8 cellular contexts compared by ENCODE assay signal in genomic region chr12:7983460-7983859, GRCh38. TPM values are rescaled to one million over a fixed set of nuclear protein-coding genes. Genes with fewer than 3 reads are reported as not detected.
A peak's percentile ranks its signal among the peaks of the same experiment; 100 is the strongest.
DNase-seq lines count a peak whose midpoint lies in the region; TF ChIP-seq lines count a peak whose summit lies in the region.
"Not testable (repeated sequence)": the region's sequence is repeated elsewhere in the genome, so short reads cannot be mapped to it uniquely, and the experiment has no call there.
"Had no signal": no experiment of that assay in that cellular context is flagged by ENCODE, and none has a peak within 500 bp of the region (broad histone marks: within the 10 kb centered on the region; RNA-seq: fewer than 3 reads in every experiment).

No MANE protein-coding gene starts in this region.

- not testable (repeated sequence) for H3K4me1 ChIP-seq in H9 (ENCODE audit: insufficient read depth, low read length)
- peaks cover 10% of the 10 kb centered on the region for H3K4me1 ChIP-seq in cardiac muscle cell (ENCODE audit: low read depth)
- peaks cover 62 to 63% of the 10 kb centered on the region in 2 experiments for H3K4me1 ChIP-seq in neutrophil (ENCODE audit: control insufficient read depth in 1 of 2, insufficient read depth in 1 of 2, low read depth in 1 of 2, low read length in 1 of 2)

- not testable (repeated sequence) for H3K27me3 ChIP-seq in H9 (ENCODE audit: insufficient read depth, low read length); cardiac muscle cell; neutrophil

- not testable (repeated sequence) for H3K9me3 ChIP-seq in H9 (ENCODE audit: control insufficient read depth, low read depth, low read length); cardiac muscle cell (ENCODE audit: low read depth); neutrophil

- H3K36me3 ChIP-seq in cardiac muscle cell, neutrophil: not testable (repeated sequence)

- H4K91ac ChIP-seq in H9 (ENCODE audit: insufficient read length, low read depth, low read length), result not testable (repeated sequence)

- not testable (repeated sequence) for H2BK12ac ChIP-seq in H9 (ENCODE audit: insufficient read length, low read depth, low read length)

- H2BK15ac ChIP-seq in H9 (ENCODE audit: low read depth, low read length), result not testable (repeated sequence)

- not testable (repeated sequence) for H3K23ac ChIP-seq in H9 (ENCODE audit: insufficient read length, low read depth, low read length)

- H3K9ac ChIP-seq in H9 (ENCODE audit: extremely low read depth, insufficient read length, low read length), result not testable (repeated sequence)

- not testable (repeated sequence) for H3K14ac ChIP-seq in H9 (ENCODE audit: insufficient read depth, low read length)

- H3K4ac ChIP-seq in H9 (ENCODE audit: low read depth, low read length), result not testable (repeated sequence)

- H4K20me1 ChIP-seq in H9 (ENCODE audit: control insufficient read depth, insufficient read depth, insufficient read length), result not testable (repeated sequence)

- H3K4me2 ChIP-seq in H9 (ENCODE audit: insufficient read depth, insufficient read length, low read length), result not testable (repeated sequence)

- H2AK5ac ChIP-seq in H9 (ENCODE audit: insufficient read length, low read length), result not testable (repeated sequence)

- H3K9me3 Mint-ChIP-seq in H9; dendritic cell treated with granulocyte-macrophage colony-stimulating factor and Interleukin-4, amounts not matched to agents 40 ng/mL and 50 ng/mL, for 4 days; mesothelial cell of epicardium; type B pancreatic cell: not testable (repeated sequence)

- WGBS in H9 (ENCODE audit: extremely low coverage, insufficient read length, low lambda C conversion rate), result no CpG with 5 or more reads among the region's 1 CpG

- not testable (repeated sequence) for H4K5ac ChIP-seq in H9 (ENCODE audit: insufficient read length, low read depth, low read length)

- not testable (repeated sequence) for H3K79me2 ChIP-seq in H9 (ENCODE audit: insufficient read depth, low read length)

- H3K27ac Mint-ChIP-seq in H9 (peak overlapping the region in 2 of 3 experiments; percentile 3 to 23; a peak in 3 of 7 replicates), mesothelial cell of epicardium (peak overlapping the region; percentile 36), type B pancreatic cell (peak overlapping the region; percentile 64)
- H3K27ac Mint-ChIP-seq in dendritic cell treated with granulocyte-macrophage colony-stimulating factor and Interleukin-4, amounts not matched to agents 40 ng/mL and 50 ng/mL, for 4 days, result peak overlapping the region; percentile 28

- intact Hi-C loops in dendritic cell treated with granulocyte-macrophage colony-stimulating factor and Interleukin-4, amounts not matched to agents 40 ng/mL and 50 ng/mL, for 4 days (cut with micrococcal nuclease), result not testable (repeated sequence)

- H3K27me3 Mint-ChIP-seq in H9 (ENCODE audit: low read depth); dendritic cell treated with granulocyte-macrophage colony-stimulating factor and Interleukin-4, amounts not matched to agents 40 ng/mL and 50 ng/mL, for 4 days; mesothelial cell of epicardium (ENCODE audit: low read depth); type B pancreatic cell: not testable (repeated sequence)

- not testable (repeated sequence) for H3K18ac ChIP-seq in H9 (ENCODE audit: insufficient read length, low read depth, low read length)

- H3K4me3 Mint-ChIP-seq in H9; dendritic cell treated with granulocyte-macrophage colony-stimulating factor and Interleukin-4, amounts not matched to agents 40 ng/mL and 50 ng/mL, for 4 days; mesothelial cell of epicardium; type B pancreatic cell: not testable (repeated sequence)

- H3T11ph ChIP-seq in H9 (ENCODE audit: low read length), result not testable (repeated sequence)

- H3K27ac ChIP-seq in H9 (ENCODE audit: insufficient read length, low read depth, low read length), result not testable (repeated sequence)
- H3K27ac ChIP-seq in cardiac muscle cell (peak overlapping the region; percentile 48), neutrophil (peak overlapping the region; percentile 18)

- not testable (repeated sequence) for H2AFZ ChIP-seq in H9 (ENCODE audit: low read length)

- not testable (repeated sequence) for H3K23me2 ChIP-seq in H9 (ENCODE audit: insufficient read length, low read depth, low read length, poor library complexity, severe bottlenecking)

- H3K79me1 ChIP-seq in H9 (ENCODE audit: insufficient read depth, low read depth, low read length, poor library complexity, severe bottlenecking), result not testable (repeated sequence)

- not testable (repeated sequence) for H2BK20ac ChIP-seq in H9 (ENCODE audit: low read depth, low read length, poor library complexity, severe bottlenecking)

- not testable (repeated sequence) for H4K8ac ChIP-seq in H9 (replicated peaks; ENCODE audit: insufficient read length, low read depth, low read length)

- H2BK120ac ChIP-seq in H9 (ENCODE audit: low read depth, low read length, poor library complexity, severe bottlenecking), result not testable (repeated sequence)

- H2BK5ac ChIP-seq in H9 (ENCODE audit: insufficient read length, low read length), result not testable (repeated sequence)

- H3K56ac ChIP-seq in H9 (ENCODE audit: insufficient read length, low read depth, low read length), result not testable (repeated sequence)

- not testable (repeated sequence) for TF ChIP-seq CTCF in H9 (conservative IDR thresholded peaks at IDR 0.05); cardiac muscle cell (IDR thresholded peaks at IDR 0.05; ENCODE audit: low read depth, low read length); mesothelial cell of epicardium (IDR thresholded peaks at IDR 0.05; ENCODE audit: unreplicated experiment); neutrophil (IDR thresholded peaks at IDR 0.05); type B pancreatic cell (conservative IDR thresholded peaks at IDR 0.05)

- not testable (repeated sequence) for H3K4me3 ChIP-seq in cardiac muscle cell; neutrophil (ENCODE audit: low read depth in 1 of 2, low read length in 1 of 2)

- H3K4me1 Mint-ChIP-seq in H9 (peaks cover 13 to 18% of the 10 kb centered on the region in 2 experiments), mesothelial cell of epicardium (peaks cover 25% of the 10 kb centered on the region)
- not testable (repeated sequence) for H3K4me1 Mint-ChIP-seq in dendritic cell treated with granulocyte-macrophage colony-stimulating factor and Interleukin-4, amounts not matched to agents 40 ng/mL and 50 ng/mL, for 4 days (ENCODE audit: low read depth); type B pancreatic cell (ENCODE audit: unreplicated experiment)

- DNase-seq in H9; cardiac muscle cell (ENCODE audit: low read depth in 1 of 2, low spot score in 1 of 2); mesothelial cell of epicardium (ENCODE audit: low spot score in 2 of 2, unreplicated experiment in 2 of 2); type B pancreatic cell (ENCODE audit: extremely low spot score, unreplicated experiment): not testable (repeated sequence)
- DNase-seq in SW480 (ENCODE audit: low spot score), result peak; percentile 66

- H3K36me3 Mint-ChIP-seq in H9 (ENCODE audit: insufficient read depth in 1 of 3, low read depth in 3 of 3); dendritic cell treated with granulocyte-macrophage colony-stimulating factor and Interleukin-4, amounts not matched to agents 40 ng/mL and 50 ng/mL, for 4 days (ENCODE audit: low read depth); mesothelial cell of epicardium; type B pancreatic cell: not testable (repeated sequence)

RNA-seq across cellular contexts. Expression of gene SLC2A3, which starts 47.5 kb away (rescaled TPM):
- 569 and 581 TPM in 2 replicates for total RNA-seq in H9 (2021)
- 251 and 267 TPM in 2 replicates for total RNA-seq in cardiac muscle cell
- polyA plus RNA-seq in cardiac muscle cell, result 349 and 363 TPM in 2 replicates
- 170 to 186 TPM (median 186 TPM) in 3 replicates for total RNA-seq in mesothelial cell of epicardium
- total RNA-seq in type B pancreatic cell (ENCODE audit: low replicate concordance), result 214 and 2,005 TPM in 2 replicates
- total RNA-seq: Calu3 had no signal

RNA-seq across cellular contexts. Expression of gene FOXJ2, which starts 49.1 kb away (rescaled TPM):
- total RNA-seq in H9 (2021) (5.5 and 5.9 TPM in 2 replicates), cardiac muscle cell (22.9 and 26.6 TPM in 2 replicates), mesothelial cell of epicardium (16.1 to 16.7 TPM (median 16.7 TPM) in 3 replicates), type B pancreatic cell (ENCODE audit: low replicate concordance) (15.6 and 35.5 TPM in 2 replicates)
- polyA plus RNA-seq in cardiac muscle cell, result 23.6 and 24.1 TPM in 2 replicates

Comparison
In these comparisons a context has a peak if more than half of its experiments do, and no peak if none do; other contexts are left out.
1. H3K27ac Mint-ChIP-seq: peak in every context shown above with its lines; median percentile 64 in type B pancreatic cell; 36 in mesothelial cell of epicardium; 28 in dendritic cell treated with granulocyte-macrophage colony-stimulating factor and Interleukin-4, amounts not matched to agents 40 ng/mL and 50 ng/mL, for 4 days; 13 in H9.